In genomic region chr17:72802726-72803125, GRCh38 we compare ENCODE assay signal across 28 cellular contexts.
"Had no signal": no experiment of that assay in that cellular context is flagged by ENCODE, and none has a peak within 500 bp of the region (broad histone marks: within the 10 kb centered on the region; RNA-seq: fewer than 3 reads in every experiment).

No MANE protein-coding gene starts in this region.

- FAIRE-seq: colon, endometrium, endothelial cell of umbilical vein, frontal cortex had no signal

- H3K4me1 ChIP-seq: colonic mucosa, esophagus muscularis mucosa, esophagus squamous epithelium, foreskin keratinocyte, gastrocnemius medialis, gastroesophageal sphincter, heart left ventricle, heart right ventricle had no signal

- H3K9me3 ChIP-seq: colonic mucosa had no signal

- H3K4me3 ChIP-seq: colonic mucosa, coronary artery, dorsolateral prefrontal cortex, esophagus muscularis mucosa, esophagus squamous epithelium, gastrocnemius medialis, gastroesophageal sphincter, heart left ventricle, heart right ventricle had no signal

- ATAC-seq: effector memory CD8-positive, alpha-beta T cell; esophagus mucosa; foreskin keratinocyte; gastrocnemius medialis; gastroesophageal sphincter; heart left ventricle; heart right ventricle had no signal

- H3K27ac ChIP-seq: colonic mucosa, coronary artery, dorsolateral prefrontal cortex, epithelial cell of prostate, esophagus muscularis mucosa, esophagus squamous epithelium, foreskin keratinocyte, gastrocnemius medialis, gastroesophageal sphincter, heart left ventricle, heart right ventricle had no signal

- DNase-seq: colonic mucosa; cortex of kidney; dermis blood vessel endothelial cell; dorsolateral prefrontal cortex; effector CD4-positive, alpha-beta T cell; effector CD8-positive, alpha-beta T cell; effector memory CD4-positive, alpha-beta T cell; effector memory CD8-positive, alpha-beta T cell; endodermal cell; erythroblast; esophagus squamous epithelium; foreskin fibroblast; foreskin keratinocyte; foreskin melanocyte; gastrocnemius medialis; glutamatergic neuron; head of caudate nucleus; heart left ventricle; heart right ventricle had no signal

- H3K27me3 ChIP-seq: colonic mucosa, dorsolateral prefrontal cortex, esophagus muscularis mucosa, esophagus squamous epithelium, foreskin keratinocyte, gastrocnemius medialis, gastroesophageal sphincter, heart left ventricle, heart right ventricle had no signal

- H3K36me3 ChIP-seq: colonic mucosa, gastrocnemius medialis, heart left ventricle had no signal
